11 cellular contexts compared by ENCODE assay signal in the genomic region with DNA sequence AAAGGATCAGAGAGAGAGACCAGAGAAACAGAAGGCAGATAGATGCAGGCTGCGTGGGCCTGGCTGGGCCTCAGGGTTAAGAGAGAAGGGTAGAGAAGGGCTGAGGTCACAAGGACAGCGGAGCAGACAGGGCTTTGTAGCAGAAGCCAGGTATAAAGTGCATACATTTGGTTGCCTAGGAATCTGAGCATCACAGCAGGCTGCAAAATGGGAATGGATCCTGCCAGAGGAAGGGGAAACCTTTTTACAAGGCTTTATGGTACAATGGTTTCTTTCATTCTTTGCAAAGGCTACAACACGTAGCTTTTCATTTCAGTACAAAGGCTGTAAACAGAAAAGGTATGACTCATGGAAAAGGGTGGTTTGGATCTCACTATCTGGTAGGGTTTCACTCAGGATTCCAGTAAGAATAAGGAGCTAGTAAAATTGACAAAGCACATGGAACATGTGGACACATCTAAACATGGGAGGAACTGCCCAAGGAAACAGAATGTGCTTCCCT.
DNase-seq lines count a peak whose midpoint lies in the region; ATAC-seq and TF ChIP-seq lines count a peak whose summit lies in the region.
"Had no signal": no experiment of that assay in that cellular context is flagged by ENCODE, and none has a peak within 500 bp of the region (broad histone marks: within the 10 kb centered on the region; RNA-seq: fewer than 3 reads in every experiment).

No MANE protein-coding gene starts in this region.

- peak overlapping the region; percentile 72 for H2AFZ ChIP-seq in mammary epithelial cell (ENCODE audit: low read depth, low read length)

- peak; percentile 18 for DNase-seq in AG09309 (ENCODE audit: low read depth)
- peak; percentile 89 for DNase-seq in HT-29 (ENCODE audit: low spot score)
- peak; percentile 91 for DNase-seq in mammary epithelial cell
- DNase-seq in left lung = no peak
- DNase-seq in NCI-H187 treated with DMSO at 0.1 percent for 48 hours (lab: John Stamatoyannopoulos, UW) = no peak
- DNase-seq in GM13976 (ENCODE audit: low spot score) = no peak
- no peak for DNase-seq in head of caudate nucleus
- DNase-seq: activated CD8-positive, alpha-beta T cell treated with anti-CD3 and anti-CD28 coated beads, Interleukin-2, amount 10 ng/mL, durations not matched to agents 7 days and 5 days; cortex of kidney; midbrain had no signal

- H3K27me3 ChIP-seq in mammary epithelial cell (ENCODE audit: insufficient read depth, low read length) = no peaks in the 10 kb centered on the region
- no peaks in the 10 kb centered on the region for H3K27me3 ChIP-seq in left lung

- intact Hi-C loops in mammary epithelial cell (cut with micrococcal nuclease) = no loop called here
- intact Hi-C loops in left lung (cut with DNase I) = no loop called here
- intact Hi-C loops in head of caudate nucleus (cut with DNase I) = no loop called here

- WGBS in mammary epithelial cell (ENCODE audit: low coverage, missing lambda C conversion rate) = 0% methylated on average over 2 of the region's 3 CpGs

- peak overlapping the region; percentile 21 for H3K4me2 ChIP-seq in mammary epithelial cell (ENCODE audit: insufficient read depth, low read depth, low read length)

- peak overlapping the region; percentile 73 for H3K27ac ChIP-seq in mammary epithelial cell (ENCODE audit: insufficient read depth, low read depth, low read length)
- peak overlapping the region in 1 of 2 donors; percentile 59 for H3K27ac ChIP-seq in left lung

- no TSS peak for BruUV-seq in mammary epithelial cell (replicated peaks; lab: Mats Ljungman, UMichigan)

- ATAC-seq in left lung (peak; percentile 19), HG03565 (IDR thresholded peaks at IDR 0.05; ENCODE audit: unreplicated experiment) (no peak)
- ATAC-seq: activated CD8-positive, alpha-beta T cell treated with anti-CD3 and anti-CD28 coated beads, Interleukin-2, amount 10 ng/mL, durations not matched to agents 7 days and 5 days had no signal

- H3K4me1 ChIP-seq in mammary epithelial cell (ENCODE audit: insufficient read depth, low read length) (peaks cover 13% of the 10 kb centered on the region), left lung (no peaks in the 10 kb centered on the region)

- CTCF ChIA-PET in mammary epithelial cell (lab: Charles Lee; ENCODE audit: low non-redundant PET) = no interaction called here

- H3K79me2 ChIP-seq in mammary epithelial cell (ENCODE audit: insufficient read depth, low read length) = no peaks in the 10 kb centered on the region

- H3K9ac ChIP-seq in mammary epithelial cell (ENCODE audit: insufficient read depth, low read length) = no peak overlapping the region

- H3K9me3 ChIP-seq in mammary epithelial cell (replicated peaks; ENCODE audit: insufficient read depth, low read length) (no peaks in the 10 kb centered on the region), left lung (no peaks in the 10 kb centered on the region)

- no peak for TF ChIP-seq CTCF in AG09309 (IDR thresholded peaks at IDR 0.05; ENCODE audit: control insufficient read depth, insufficient read depth, low read depth, low read length, missing control alignments)
- TF ChIP-seq CTCF in mammary epithelial cell (conservative IDR thresholded peaks at IDR 0.05 in 1 of 2, IDR thresholded peaks at IDR 0.05 in 1 of 2; ENCODE audit: extremely low read depth in 1 of 2, insufficient read depth in 1 of 2, low read depth in 1 of 2, low read length in 2 of 2) = no peak
- TF ChIP-seq CTCF in left lung (IDR thresholded peaks at IDR 0.05) = no peak
- no peak for TF ChIP-seq CTCF in GM13976 (IDR thresholded peaks at IDR 0.05; ENCODE audit: borderline replicate concordance, control extremely low read depth, extremely low read depth, insufficient read depth, missing control alignments)

- H4K20me1 ChIP-seq in mammary epithelial cell (ENCODE audit: insufficient read depth, low read length) = no peaks in the 10 kb centered on the region

- H3K36me3 ChIP-seq in mammary epithelial cell (ENCODE audit: insufficient read depth, low read length) (no peaks in the 10 kb centered on the region), left lung (peaks cover 0 to 23% of the 10 kb centered on the region in 2 donors)

- in situ Hi-C loops in mammary epithelial cell (cut with MboI; ENCODE audit: low sequenced_read_pairs in 2 of 2) = no loop called here
- in situ Hi-C loops in GM13976 (cut with MboI; ENCODE audit: low sequenced_read_pairs, unreplicated experiment) = no loop called here

- dilution Hi-C loops in mammary epithelial cell (cut with HindIII; ENCODE audit: low sequenced_read_pairs) = no loop called here

- no peak overlapping the region for H3K4me3 ChIP-seq in AG09309 (ENCODE audit: control insufficient read depth, low read depth, low read length)
- H3K4me3 ChIP-seq in mammary epithelial cell (replicated peaks in 1 of 3; ENCODE audit: insufficient read depth in 1 of 3, low read depth in 2 of 3, low read length in 3 of 3) = no peak overlapping the region
- H3K4me3 ChIP-seq in left lung = no peak overlapping the region

Comparison
In these comparisons a context has a peak if more than half of its experiments do, and no peak if none do; other contexts are left out.
1. DNase-seq: peak in AG09309 (single experiment), HT-29 (single experiment) and mammary epithelial cell (single experiment); none in left lung (0 of 2), NCI-H187 treated with DMSO at 0.1 percent for 48 hours (single experiment), GM13976 (single experiment) and head of caudate nucleus (0 of 42).